Comparison of ENCODE assay signal across 14 cellular contexts in the genomic region with DNA sequence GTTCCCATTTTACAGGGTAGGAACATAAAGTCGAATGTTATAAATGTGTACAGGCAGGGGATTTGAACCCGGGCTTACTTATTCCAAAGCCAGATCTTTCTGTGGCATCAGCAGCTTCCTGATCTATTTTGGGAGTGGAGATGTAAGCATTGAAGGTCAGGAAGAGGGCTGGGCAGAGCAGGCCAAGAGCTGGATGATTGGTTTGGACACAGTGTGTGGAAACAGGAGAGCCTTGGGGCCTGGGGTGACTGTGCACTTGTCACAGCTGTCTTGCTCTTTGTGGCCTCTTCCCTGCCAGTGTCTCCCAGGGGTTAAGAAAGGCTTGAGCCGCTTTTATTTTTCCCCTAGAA.
DNase-seq lines count a peak whose midpoint lies in the region; ATAC-seq and TF ChIP-seq lines count a peak whose summit lies in the region.
"Had no signal": no experiment of that assay in that cellular context is flagged by ENCODE, and none has a peak within 500 bp of the region (broad histone marks: within the 10 kb centered on the region; RNA-seq: fewer than 3 reads in every experiment).

No MANE protein-coding gene starts in this region.

- no peak overlapping the region for H3K9ac ChIP-seq in parathyroid adenoma

- peak; percentile 85 for DNase-seq in CD14-positive monocyte (ENCODE audit: low spot score)
- peak; percentile 57 for DNase-seq in SKM-1 (lab: John Stamatoyannopoulos, UW; ENCODE audit: unreplicated experiment)
- DNase-seq in left ventricle myocardium superior: peak; percentile 64
- DNase-seq in foreskin melanocyte: no peak
- DNase-seq in DMS79 (lab: John Stamatoyannopoulos, UW): no peak
- DNase-seq in hypothalamus (lab: John Stamatoyannopoulos, UW): no peak
- no peak for DNase-seq in T-cell
- DNase-seq: amniotic stem cell, NCI-H526 treated with DMSO at 0.1 percent for 48 hours had no signal

- H3K4me3 Mint-ChIP-seq in CD14-positive monocyte (no peak overlapping the region), T-cell (no peak overlapping the region)

- H3K36me3 Mint-ChIP-seq in CD14-positive monocyte: peaks cover 0 to 4% of the 10 kb centered on the region in 2 donors
- H3K36me3 Mint-ChIP-seq in T-cell: no peaks in the 10 kb centered on the region

- H3K4me2 ChIP-seq in parathyroid adenoma (ENCODE audit: low read length): no peak overlapping the region

- no peaks in the 10 kb centered on the region for H3K9me3 Mint-ChIP-seq in CD14-positive monocyte
- H3K9me3 Mint-ChIP-seq in T-cell: no peaks in the 10 kb centered on the region

- H3K79me2 ChIP-seq in parathyroid adenoma: no peaks in the 10 kb centered on the region

- no peaks in the 10 kb centered on the region for H3K9me3 ChIP-seq in parathyroid adenoma (ENCODE audit: control insufficient read depth, low read length)
- H3K9me3 ChIP-seq: prostate gland had no signal

- TF ChIP-seq CTCF in CD14-positive monocyte (IDR thresholded peaks at IDR 0.05) (no peak), parathyroid adenoma (IDR thresholded peaks at IDR 0.05) (no peak)

- intact Hi-C loops in CD14-positive monocyte (cut with micrococcal nuclease) (loop anchor here (1.0 to 10.0 kb wide), 5 partner anchors 30 to 81 kb away; no protein-coding TSS in a partner anchor), left ventricle myocardium superior (cut with micrococcal nuclease) (no loop called here)

- CTCF ChIA-PET in T-cell (lab: Charles Lee): no interaction called here

- H3K27me3 Mint-ChIP-seq in CD14-positive monocyte (ENCODE audit: low read depth in 3 of 3) (peaks cover 0 to 11% (median 0%) of the 10 kb centered on the region in 3 donors), T-cell (peaks cover 3 to 4% of the 10 kb centered on the region in 2 donors)

- no peaks in the 10 kb centered on the region for H3K27me3 ChIP-seq in parathyroid adenoma (ENCODE audit: control insufficient read depth, insufficient read depth, low read length)

- H3K27ac ChIP-seq in parathyroid adenoma: peak overlapping the region; percentile 78
- H3K27ac ChIP-seq: C4-2B, prostate gland had no signal

- H3K4me1 Mint-ChIP-seq in CD14-positive monocyte (peaks cover 84% of the 10 kb centered on the region), T-cell (peaks cover 15 to 27% (median 20%) of the 10 kb centered on the region in 3 donors)

- ATAC-seq in left ventricle myocardium superior: peak; percentile 67
- ATAC-seq in T-cell (replicated peaks in 1 of 4): no peak
- ATAC-seq: HCT116, SK-N-SH treated with all-trans-retinoic acid at 6 μM for 48 hours had no signal

- H3K4me1 ChIP-seq in parathyroid adenoma: peaks cover 24% of the 10 kb centered on the region

- peak overlapping the region; percentile 60 for H2AFZ ChIP-seq in parathyroid adenoma

- POLR2A ChIA-PET in T-cell (lab: Charles Lee): no interaction called here

- H3K4me3 ChIP-seq in parathyroid adenoma (ENCODE audit: low read depth, low read length): no peak overlapping the region
- H3K4me3 ChIP-seq: prostate gland had no signal

- no peaks in the 10 kb centered on the region for H3K36me3 ChIP-seq in parathyroid adenoma (ENCODE audit: control insufficient read depth, insufficient read depth, low read length)
- H3K36me3 ChIP-seq: prostate gland had no signal

- peak overlapping the region; percentile 92 to 99 (median 98) for H3K27ac Mint-ChIP-seq in CD14-positive monocyte
- no peak overlapping the region for H3K27ac Mint-ChIP-seq in T-cell

Comparison
In these comparisons a context has a peak if more than half of its experiments do, and no peak if none do; other contexts are left out.
1. DNase-seq: peak in CD14-positive monocyte (single experiment), SKM-1 (single experiment) and left ventricle myocardium superior (single experiment); none in foreskin melanocyte (single experiment), DMS79 (single experiment), hypothalamus (0 of 51) and T-cell (0 of 34).
2. H3K27ac Mint-ChIP-seq: peak in CD14-positive monocyte (7 of 7); none in T-cell (0 of 2).